ENCODE assay signal across 11 cellular contexts in the genomic region with DNA sequence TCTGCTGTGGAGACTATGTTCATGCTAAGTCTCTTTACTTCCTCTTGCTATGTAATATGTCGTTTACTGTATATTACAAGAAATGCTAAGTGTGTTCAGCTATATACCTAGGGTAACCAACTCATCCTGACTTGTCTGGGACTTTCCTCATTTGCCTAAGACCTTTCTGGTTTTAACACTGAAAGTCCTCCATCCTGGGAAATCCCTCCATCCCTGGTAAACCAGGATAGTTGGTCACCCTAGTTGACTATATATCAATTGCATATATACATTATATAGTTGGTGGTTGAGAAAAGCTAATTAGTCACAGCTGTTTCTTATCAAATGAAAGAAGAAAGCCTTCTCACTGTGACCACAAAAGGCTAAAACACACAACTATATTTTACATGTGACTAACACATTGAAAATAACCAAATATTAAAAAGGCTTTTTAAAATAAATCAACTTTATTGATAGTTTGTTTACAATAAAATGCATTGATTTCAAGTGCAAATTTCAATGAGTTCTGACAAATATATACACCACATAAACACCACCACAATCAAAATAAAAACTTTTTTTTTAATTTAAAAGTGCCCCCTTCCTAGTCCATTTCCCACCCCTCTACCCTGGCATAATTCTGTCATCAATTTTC.
DNase-seq lines count a peak whose midpoint lies in the region; ATAC-seq and TF ChIP-seq lines count a peak whose summit lies in the region.
"Had no signal": no experiment of that assay in that cellular context is flagged by ENCODE, and none has a peak within 500 bp of the region (broad histone marks: within the 10 kb centered on the region; RNA-seq: fewer than 3 reads in every experiment).

No MANE protein-coding gene starts in this region.

- peaks cover 12% of the 10 kb centered on the region for H3K4me1 ChIP-seq in PC-3 (ENCODE audit: insufficient read depth, low read length)

- H3K4me3 ChIP-seq in PC-3 (ENCODE audit: low read length) = no peak overlapping the region
- H3K4me3 ChIP-seq: vagina had no signal

- ATAC-seq in GM18498 (IDR thresholded peaks at IDR 0.05; ENCODE audit: unreplicated experiment) = peak; percentile 65
- ATAC-seq in GM21367 (IDR thresholded peaks at IDR 0.05; ENCODE audit: unreplicated experiment) = peak; percentile 60
- ATAC-seq in HG03280 (IDR thresholded peaks at IDR 0.05; ENCODE audit: unreplicated experiment) = peak; percentile 50
- ATAC-seq in sciatic nerve = no peak
- ATAC-seq in PC-3 = no peak

- H3K9me2 ChIP-seq in PC-3 (replicated peaks; ENCODE audit: low read length) = no peaks in the 10 kb centered on the region

- BruUV-seq in PC-3 (replicated peaks; lab: Mats Ljungman, UMichigan) = no TSS peak

- no peak overlapping the region for H2AFZ ChIP-seq in PC-3 (ENCODE audit: low read length)

- no peak overlapping the region for H3K4me2 ChIP-seq in PC-3 (ENCODE audit: low read length)

- H3K79me2 ChIP-seq in PC-3 (ENCODE audit: low read length) = no peaks in the 10 kb centered on the region

- no peaks in the 10 kb centered on the region for H4K20me1 ChIP-seq in PC-3 (ENCODE audit: low read length)

- DNase-seq in fibroblast of peridontal ligament (ENCODE audit: extremely low read depth) (peak; percentile 43), sciatic nerve (ENCODE audit: low spot score) (no peak), PC-3 (no peak)
- no peak for DNase-seq in stimulated activated CD4-positive, alpha-beta T cell treated with anti-CD3 and anti-CD28 coated beads, Interleukin-15, amount 100 ng/mL, for 24 hours
- no peak for DNase-seq in activated CD8-positive, alpha-beta memory T cell treated with anti-CD3 and anti-CD28 coated beads for 24 hours
- DNase-seq: activated CD4-positive, alpha-beta T cell treated with anti-CD3 and anti-CD28 coated beads, Interleukin-2, amount 10 ng/mL, durations not matched to agents 7 days and 5 days; central memory CD4-positive, alpha-beta T cell had no signal

- no peaks in the 10 kb centered on the region for H3K27me3 ChIP-seq in PC-3 (ENCODE audit: low read length)
- H3K27me3 ChIP-seq: vagina had no signal

- POLR2A ChIA-PET in PC-3 (lab: Charles Lee; ENCODE audit: unreplicated experiment) = no interaction called here

- H3F3A ChIP-seq in PC-3 (ENCODE audit: low read length, unreplicated experiment) = no peaks in the 10 kb centered on the region

- H3K9ac ChIP-seq in PC-3 (ENCODE audit: low read length) = no peak overlapping the region

- H3K9me3 ChIP-seq in PC-3 (ENCODE audit: low read length) = no peaks in the 10 kb centered on the region
- H3K9me3 ChIP-seq: vagina had no signal

- no peak overlapping the region for H3K27ac ChIP-seq in PC-3 (ENCODE audit: low read length)
- H3K27ac ChIP-seq: vagina had no signal

- CTCF ChIA-PET in PC-3 (lab: Charles Lee) = no interaction called here

- no peak for TF ChIP-seq CTCF in PC-3 (conservative IDR thresholded peaks at IDR 0.05; ENCODE audit: low read depth, low read length)

- intact Hi-C loops in sciatic nerve (cut with DNase I) = no loop called here
- intact Hi-C loops in PC-3 (cut with micrococcal nuclease) = no loop called here

- no peaks in the 10 kb centered on the region for H3K36me3 ChIP-seq in PC-3 (ENCODE audit: low read depth, low read length)
- H3K36me3 ChIP-seq: vagina had no signal

Comparison
In these comparisons a context has a peak if more than half of its experiments do, and no peak if none do; other contexts are left out.
1. ATAC-seq: peak in GM18498 (single experiment), GM21367 (single experiment) and HG03280 (single experiment); none in sciatic nerve (single experiment) and PC-3 (single experiment).